Comparison of ENCODE assay signal across 18 cellular contexts in the genomic region with DNA sequence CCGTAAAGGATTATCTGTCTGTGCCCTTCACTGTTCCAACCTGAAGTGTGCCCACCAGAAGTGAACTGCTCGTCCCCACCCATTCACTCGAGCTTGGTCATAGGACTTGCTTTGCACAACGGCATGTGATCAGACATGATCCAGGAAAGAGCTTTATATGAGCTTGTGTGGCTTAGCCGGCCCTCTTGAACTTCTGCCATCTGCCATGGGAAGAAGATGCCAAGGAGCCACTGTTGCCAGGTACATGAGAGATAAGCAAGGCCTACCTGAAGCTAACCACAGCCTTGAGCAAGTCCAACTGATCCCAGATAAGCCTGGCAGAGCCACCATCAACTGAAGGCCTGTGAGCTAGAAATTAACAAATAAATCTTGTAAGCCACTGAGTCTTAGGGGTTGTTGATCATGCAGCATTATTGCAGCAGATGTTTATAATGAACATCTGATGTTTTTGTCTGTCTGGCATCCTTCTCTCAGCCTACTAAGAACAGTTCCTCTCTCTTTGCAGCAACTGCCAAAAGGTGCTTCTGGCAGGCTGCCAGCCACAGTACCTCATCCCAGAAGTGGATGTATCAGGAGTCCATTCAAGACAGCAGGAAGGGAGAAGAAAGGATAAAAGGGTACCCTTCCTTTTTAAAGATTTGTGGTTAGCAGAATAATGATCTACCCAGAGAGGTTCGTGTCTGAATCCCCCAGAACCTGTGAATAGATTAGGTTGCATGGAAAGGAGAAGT. TPM values are rescaled to one million over a fixed set of nuclear protein-coding genes. Genes with fewer than 3 reads are reported as not detected.
DNase-seq lines count a peak whose midpoint lies in the region; ATAC-seq and TF ChIP-seq lines count a peak whose summit lies in the region.
"Had no signal": no experiment of that assay in that cellular context is flagged by ENCODE, and none has a peak within 500 bp of the region (broad histone marks: within the 10 kb centered on the region; RNA-seq: fewer than 3 reads in every experiment).

No MANE protein-coding gene starts in this region.

- no peaks in the 10 kb centered on the region for H3K79me2 ChIP-seq in mammary epithelial cell (ENCODE audit: insufficient read depth, low read length)

- no peak for TF ChIP-seq POLR2A in prostate gland (IDR thresholded peaks at IDR 0.05)

- H3K4me3 Mint-ChIP-seq in MCF 10A (ENCODE audit: unreplicated experiment) (no peak overlapping the region), brain (no peak overlapping the region)
- H3K4me3 Mint-ChIP-seq: activated CD8-positive, alpha-beta memory T cell treated with anti-CD3 and anti-CD28 coated beads, Interleukin-2, amount 10 ng/mL, durations not matched to agents 7 days and 5 days; immature natural killer cell; WTC11 had no signal

- H3K4me1 ChIP-seq in mammary epithelial cell (ENCODE audit: insufficient read depth, low read length) (peaks cover 10% of the 10 kb centered on the region), prostate gland (replicated peaks) (peaks cover 7% of the 10 kb centered on the region)

- intact Hi-C loops in MCF 10A (cut with micrococcal nuclease) = no loop called here
- intact Hi-C loops in mammary epithelial cell (cut with micrococcal nuclease) = no loop called here
- intact Hi-C loops in prostate gland (cut with DNase I) = no loop called here

- H3K9me3 Mint-ChIP-seq in MCF 10A (ENCODE audit: unreplicated experiment) = no peaks in the 10 kb centered on the region
- peaks cover 0 to 3% (median 0%) of the 10 kb centered on the region in 5 experiments for H3K9me3 Mint-ChIP-seq in brain
- H3K9me3 Mint-ChIP-seq: immature natural killer cell, WTC11 had no signal

- peaks cover 9% of the 10 kb centered on the region for H3K4me1 Mint-ChIP-seq in MCF 10A (ENCODE audit: insufficient read depth, unreplicated experiment)
- peaks cover 15% of the 10 kb centered on the region for H3K4me1 Mint-ChIP-seq in brain
- H3K4me1 Mint-ChIP-seq: immature natural killer cell had no signal

- CTCF ChIA-PET in MCF 10A (lab: Yijun Ruan, JAX) (interaction anchor here (0.6 to 1.8 kb wide), 5 partner anchors 25 to 501 kb away, joined by 3 to 5 read pairs (median 3); no protein-coding TSS in a partner anchor), mammary epithelial cell (lab: Charles Lee; ENCODE audit: low non-redundant PET) (no interaction called here)

- 14% methylated on average over 5 of the region's 6 CpGs for WGBS in mammary epithelial cell (ENCODE audit: low coverage, missing lambda C conversion rate)
- WGBS in prostate gland = 36% methylated on average over 6 of the region's 6 CpGs

- in situ Hi-C loops in mammary epithelial cell (cut with MboI; ENCODE audit: low sequenced_read_pairs in 2 of 2) = no loop called here

- H3K27me3 Mint-ChIP-seq in MCF 10A (ENCODE audit: insufficient read depth, unreplicated experiment) (no peaks in the 10 kb centered on the region), brain (peaks cover 10% of the 10 kb centered on the region)

- H3K36me3 ChIP-seq in mammary epithelial cell (ENCODE audit: insufficient read depth, low read length) (no peaks in the 10 kb centered on the region), prostate gland (no peaks in the 10 kb centered on the region)
- H3K36me3 ChIP-seq: gastrocnemius medialis, ovary had no signal

- H3K27ac Mint-ChIP-seq in MCF 10A (ENCODE audit: low read depth, unreplicated experiment) (no peak overlapping the region), brain (peak overlapping the region in 3 of 5 experiments; percentile 1 to 75 (median 35))
- H3K27ac Mint-ChIP-seq: activated CD8-positive, alpha-beta memory T cell treated with anti-CD3 and anti-CD28 coated beads, Interleukin-2, amount 10 ng/mL, durations not matched to agents 7 days and 5 days; immature natural killer cell; WTC11 had no signal

- TF ChIP-seq CTCF in MCF 10A (IDR thresholded peaks at IDR 0.05; ENCODE audit: unreplicated experiment) = no peak
- TF ChIP-seq CTCF in mammary epithelial cell (conservative IDR thresholded peaks at IDR 0.05 in 1 of 2, IDR thresholded peaks at IDR 0.05 in 1 of 2; ENCODE audit: extremely low read depth in 1 of 2, insufficient read depth in 1 of 2, low read depth in 1 of 2, low read length in 2 of 2) = no peak
- no peak for TF ChIP-seq CTCF in brain (conservative IDR thresholded peaks at IDR 0.05)
- no peak for TF ChIP-seq CTCF in prostate gland (IDR thresholded peaks at IDR 0.05)

- H3K4me2 ChIP-seq in mammary epithelial cell (ENCODE audit: insufficient read depth, low read depth, low read length) = no peak overlapping the region

- POLR2A ChIA-PET in MCF 10A (lab: Yijun Ruan, JAX) = interaction anchor here (1.2 to 1.3 kb wide), 2 partner anchors 11 to 17 kb away, joined by 3 to 7 read pairs; partner anchors contain the start of genes C2orf76 and DBI

- no peaks in the 10 kb centered on the region for H3K9me3 ChIP-seq in mammary epithelial cell (replicated peaks; ENCODE audit: insufficient read depth, low read length)
- H3K9me3 ChIP-seq in prostate gland = no peaks in the 10 kb centered on the region
- H3K9me3 ChIP-seq: gastrocnemius medialis, ovary had no signal

- no peaks in the 10 kb centered on the region for H3K27me3 ChIP-seq in mammary epithelial cell (ENCODE audit: insufficient read depth, low read length)
- no peaks in the 10 kb centered on the region for H3K27me3 ChIP-seq in prostate gland (replicated peaks; ENCODE audit: insufficient read depth)
- H3K27me3 ChIP-seq: gastrocnemius medialis, ovary had no signal

- H3K36me3 Mint-ChIP-seq in MCF 10A (ENCODE audit: insufficient read depth, unreplicated experiment) = no peaks in the 10 kb centered on the region
- H3K36me3 Mint-ChIP-seq in brain = no peaks in the 10 kb centered on the region
- H3K36me3 Mint-ChIP-seq: activated CD8-positive, alpha-beta memory T cell treated with anti-CD3 and anti-CD28 coated beads, Interleukin-2, amount 10 ng/mL, durations not matched to agents 7 days and 5 days; immature natural killer cell; WTC11 had no signal

- dilution Hi-C loops in mammary epithelial cell (cut with HindIII; ENCODE audit: low sequenced_read_pairs) = no loop called here

- DNase-seq in MCF 10A (ENCODE audit: unreplicated experiment) (peak; percentile 38), mammary epithelial cell (no peak), NCI-H2171 (lab: John Stamatoyannopoulos, UW) (peak; percentile 76), prostate gland (ENCODE audit: low spot score) (peak; percentile 92), HuH-7.5 (ENCODE audit: low spot score) (no peak), NCI-H146 (lab: John Stamatoyannopoulos, UW) (no peak)
- DNase-seq: activated CD8-positive, alpha-beta memory T cell treated with anti-CD3 and anti-CD28 coated beads, Interleukin-2, amount 10 ng/mL, durations not matched to agents 7 days and 5 days; gastrocnemius medialis; immature natural killer cell; IMR-90; NCI-H1930; ovary; PC-3; stimulated activated CD4-positive, alpha-beta T cell treated with anti-CD3 and anti-CD28 coated beads, Interleukin-12 subunit alpha, Interleukin-12 subunit beta, amount 100 ng/mL, for 4 hours had no signal

- BruUV-seq in MCF 10A (replicated peaks; lab: Mats Ljungman, UMichigan) (no TSS peak), mammary epithelial cell (replicated peaks; lab: Mats Ljungman, UMichigan) (no TSS peak)

- no peak for ATAC-seq in GM18867 (IDR thresholded peaks at IDR 0.05; ENCODE audit: unreplicated experiment)
- ATAC-seq: activated CD8-positive, alpha-beta memory T cell treated with anti-CD3 and anti-CD28 coated beads, Interleukin-2, amount 10 ng/mL, durations not matched to agents 7 days and 5 days; PC-3; WTC11 had no signal

- H4K20me1 ChIP-seq in mammary epithelial cell (ENCODE audit: insufficient read depth, low read length) = no peaks in the 10 kb centered on the region

- no peak overlapping the region for H2AFZ ChIP-seq in mammary epithelial cell (ENCODE audit: low read depth, low read length)

- H3K4me3 ChIP-seq in mammary epithelial cell (replicated peaks in 1 of 3; ENCODE audit: insufficient read depth in 1 of 3, low read depth in 2 of 3, low read length in 3 of 3) = no peak overlapping the region
- no peak overlapping the region for H3K4me3 ChIP-seq in prostate gland
- H3K4me3 ChIP-seq: gastrocnemius medialis, ovary had no signal

- H3K27ac ChIP-seq in mammary epithelial cell (ENCODE audit: insufficient read depth, low read depth, low read length) (no peak overlapping the region), prostate gland (peak overlapping the region; percentile 62 to 70)
- H3K27ac ChIP-seq: gastrocnemius medialis, ovary had no signal

- no peak overlapping the region for H3K9ac ChIP-seq in mammary epithelial cell (ENCODE audit: insufficient read depth, low read length)

RNA-seq across cellular contexts. Expression of gene DBI, which starts 16.8 kb away (rescaled TPM):
- total RNA-seq in MCF 10A (2022) (76.8 and 104 TPM in 2 replicates), mammary epithelial cell (100 to 1,000 TPM in 1 of 2 donors, 10 to 100 TPM in 1; 36.5 to 217 TPM), prostate gland (100 to 1,000 TPM; 145 to 324 TPM)
- polyA plus RNA-seq in mammary epithelial cell (583 TPM), brain (ENCODE audit: insufficient read depth, low read depth, low replicate concordance) (253 TPM)
- polyA minus RNA-seq in mammary epithelial cell = 109 TPM

RNA-seq across cellular contexts. Expression of gene C2orf76, which starts 16.9 kb away (rescaled TPM):
- 9.7 and 9.8 TPM in 2 replicates for total RNA-seq in MCF 10A (2022)
- total RNA-seq in mammary epithelial cell = 1 to 10 TPM; 6.2 to 8.3 TPM
- 6.8 TPM for polyA plus RNA-seq in mammary epithelial cell
- polyA minus RNA-seq in mammary epithelial cell = 5.1 TPM
- polyA plus RNA-seq in brain (ENCODE audit: insufficient read depth, low read depth, low replicate concordance) = 13.4 TPM
- 10 to 100 TPM; 15.8 to 16.2 TPM for total RNA-seq in prostate gland

RNA-seq across cellular contexts. Expression of gene TMEM37, which starts 48.1 kb away (rescaled TPM):
- 0.17 TPM in 1 of 2 replicates, not detected in the other for total RNA-seq in MCF 10A (2022)
- not detected for total RNA-seq in mammary epithelial cell
- 0.03 TPM for polyA plus RNA-seq in mammary epithelial cell
- not detected for polyA minus RNA-seq in mammary epithelial cell
- polyA plus RNA-seq in brain (ENCODE audit: insufficient read depth, low read depth, low replicate concordance) = 1.9 TPM
- total RNA-seq in prostate gland = 1 to 10 TPM; 1.7 to 6.8 TPM
- total RNA-seq: activated CD8-positive, alpha-beta memory T cell treated with anti-CD3 and anti-CD28 coated beads, Interleukin-2, amount 10 ng/mL, durations not matched to agents 7 days and 5 days; mononuclear cell had no signal
- polyA plus RNA-seq: immature natural killer cell had no signal

Comparison
In these comparisons a context has a peak if more than half of its experiments do, and no peak if none do; other contexts are left out.
1. DNase-seq: peak in MCF 10A (single experiment), NCI-H2171 (single experiment) and prostate gland (single experiment); none in mammary epithelial cell (single experiment), HuH-7.5 (single experiment) and NCI-H146 (single experiment).